In genomic region chr11:7004482-7004881, GRCh38 we compare ENCODE assay signal across 12 cellular contexts. TPM values are rescaled to one million over a fixed set of nuclear protein-coding genes. Genes with fewer than 3 reads are reported as not detected.
A peak's percentile ranks its signal among the peaks of the same experiment; 100 is the strongest.
DNase-seq lines count a peak whose midpoint lies in the region; ATAC-seq and TF ChIP-seq lines count a peak whose summit lies in the region.
"Had no signal": no experiment of that assay in that cellular context is flagged by ENCODE, and none has a peak within 500 bp of the region (broad histone marks: within the 10 kb centered on the region; RNA-seq: fewer than 3 reads in every experiment).

No MANE protein-coding gene starts in this region.

- no peak overlapping the region for H3K27ac ChIP-seq in vagina
- H3K27ac ChIP-seq: parathyroid adenoma had no signal

- H3K27ac Mint-ChIP-seq in activated CD4-positive, alpha-beta T cell treated with anti-CD3 and anti-CD28 coated beads, Interleukin-2, amount 10 ng/mL, durations not matched to agents 7 days and 5 days: no peak overlapping the region
- H3K27ac Mint-ChIP-seq: activated T-helper 2 cell treated with anti-CD3 and anti-CD28 coated beads, Interferon-gamma antibody, Interleukin-2, Interleukin-4, amounts not matched to agents 10 μg/mL and 5 μg/mL and 100 μg/mL, durations not matched to agents 14 hours and 24 hours and 36 hours; immature natural killer cell had no signal

- H3K4me3 Mint-ChIP-seq in activated CD4-positive, alpha-beta T cell treated with anti-CD3 and anti-CD28 coated beads, Interleukin-2, amount 10 ng/mL, durations not matched to agents 7 days and 5 days: no peak overlapping the region
- H3K4me3 Mint-ChIP-seq: immature natural killer cell had no signal

- peaks cover 0 to 11% of the 10 kb centered on the region in 2 donors for H3K36me3 ChIP-seq in vagina

- TF ChIP-seq CTCF in vagina (IDR thresholded peaks at IDR 0.05): no peak

- no peaks in the 10 kb centered on the region for H3K36me3 Mint-ChIP-seq in activated CD4-positive, alpha-beta T cell treated with anti-CD3 and anti-CD28 coated beads, Interleukin-2, amount 10 ng/mL, durations not matched to agents 7 days and 5 days (ENCODE audit: low read depth)
- H3K36me3 Mint-ChIP-seq: immature natural killer cell had no signal

- H3K27me3 Mint-ChIP-seq in activated CD4-positive, alpha-beta T cell treated with anti-CD3 and anti-CD28 coated beads, Interleukin-2, amount 10 ng/mL, durations not matched to agents 7 days and 5 days: no peaks in the 10 kb centered on the region

- H3K4me1 Mint-ChIP-seq in activated CD4-positive, alpha-beta T cell treated with anti-CD3 and anti-CD28 coated beads, Interleukin-2, amount 10 ng/mL, durations not matched to agents 7 days and 5 days: no peaks in the 10 kb centered on the region
- H3K4me1 Mint-ChIP-seq: immature natural killer cell had no signal

- no peaks in the 10 kb centered on the region for H3K9me3 Mint-ChIP-seq in activated CD4-positive, alpha-beta T cell treated with anti-CD3 and anti-CD28 coated beads, Interleukin-2, amount 10 ng/mL, durations not matched to agents 7 days and 5 days
- H3K9me3 Mint-ChIP-seq: activated T-helper 2 cell treated with anti-CD3 and anti-CD28 coated beads, Interferon-gamma antibody, Interleukin-2, Interleukin-4, amounts not matched to agents 10 μg/mL and 5 μg/mL and 100 μg/mL, durations not matched to agents 14 hours and 24 hours and 36 hours had no signal

- H3K9me3 ChIP-seq in vagina: no peaks in the 10 kb centered on the region

- DNase-seq in ELR (ENCODE audit: low read depth) (peak; percentile 85), RPMI7951 (ENCODE audit: low read depth) (peak; percentile 48), glomerular visceral epithelial cell (ENCODE audit: extremely low spot score) (peak; percentile 15), NCI-H1048 (lab: John Stamatoyannopoulos, UW) (no peak), vagina (ENCODE audit: extremely low spot score in 2 of 2) (no peak)
- no peak for DNase-seq in activated CD4-positive, alpha-beta T cell treated with anti-CD3 and anti-CD28 coated beads, Interleukin-2, amount 10 ng/mL, durations not matched to agents 7 days and 5 days
- DNase-seq: DND-41, immature natural killer cell had no signal

- ATAC-seq in HG02678 (IDR thresholded peaks at IDR 0.05; ENCODE audit: unreplicated experiment) (peak; percentile 57), HG02642 (IDR thresholded peaks at IDR 0.05; ENCODE audit: poor library complexity, unreplicated experiment) (no peak)

- CTCF ChIA-PET in activated CD4-positive, alpha-beta T cell treated with anti-CD3 and anti-CD28 coated beads, Interleukin-2, amount 10 ng/mL, durations not matched to agents 7 days and 5 days (lab: Charles Lee): no interaction called here

- H3K4me3 ChIP-seq in vagina: no peak overlapping the region

- no peaks in the 10 kb centered on the region for H3K4me1 ChIP-seq in vagina
- H3K4me1 ChIP-seq: parathyroid adenoma had no signal

- H3K27me3 ChIP-seq in vagina: no peaks in the 10 kb centered on the region

- POLR2A ChIA-PET in activated CD4-positive, alpha-beta T cell treated with anti-CD3 and anti-CD28 coated beads, Interleukin-2, amount 10 ng/mL, durations not matched to agents 7 days and 5 days (lab: Charles Lee): no interaction called here

- TF ChIP-seq POLR2A in vagina (IDR thresholded peaks at IDR 0.05): no peak

- intact Hi-C loops in vagina (cut with DNase I): no loop called here

RNA-seq across cellular contexts. Expression of gene ZNF214, which starts 15.7 kb away (rescaled TPM):
- total RNA-seq in RPMI7951 (2014; rRNA removed; shearing (Covaris generic)): 2.6 and 3.5 TPM in 2 replicates
- total RNA-seq in activated CD4-positive, alpha-beta T cell treated with anti-CD3 and anti-CD28 coated beads, Interleukin-2, amount 10 ng/mL, durations not matched to agents 7 days and 5 days: not detected
- 3.9 TPM for total RNA-seq in vagina
- total RNA-seq: activated T-helper 2 cell treated with anti-CD3 and anti-CD28 coated beads, Interferon-gamma antibody, Interleukin-2, Interleukin-4, amounts not matched to agents 10 μg/mL and 5 μg/mL and 100 μg/mL, durations not matched to agents 14 hours and 24 hours and 36 hours had no signal

RNA-seq across cellular contexts. Expression of gene NLRP14, which starts 15.8 kb away (rescaled TPM):
- total RNA-seq in RPMI7951 (2014; rRNA removed; shearing (Covaris generic)): 0.12 TPM in 1 of 2 replicates, not detected in the other
- under 1 TPM in 1 of 2 experiments, not detected in 1; 0.05 TPM for total RNA-seq in activated CD4-positive, alpha-beta T cell treated with anti-CD3 and anti-CD28 coated beads, Interleukin-2, amount 10 ng/mL, durations not matched to agents 7 days and 5 days
- not detected for total RNA-seq in vagina

Comparison
In these comparisons a context has a peak if more than half of its experiments do, and no peak if none do; other contexts are left out.
1. DNase-seq: peak in ELR (single experiment), RPMI7951 (single experiment) and glomerular visceral epithelial cell (single experiment); none in NCI-H1048 (single experiment), activated CD4-positive, alpha-beta T cell treated with anti-CD3 and anti-CD28 coated beads, Interleukin-2, amount 10 ng/mL, durations not matched to agents 7 days and 5 days (single experiment) and vagina (0 of 2).